In the genomic region with DNA sequence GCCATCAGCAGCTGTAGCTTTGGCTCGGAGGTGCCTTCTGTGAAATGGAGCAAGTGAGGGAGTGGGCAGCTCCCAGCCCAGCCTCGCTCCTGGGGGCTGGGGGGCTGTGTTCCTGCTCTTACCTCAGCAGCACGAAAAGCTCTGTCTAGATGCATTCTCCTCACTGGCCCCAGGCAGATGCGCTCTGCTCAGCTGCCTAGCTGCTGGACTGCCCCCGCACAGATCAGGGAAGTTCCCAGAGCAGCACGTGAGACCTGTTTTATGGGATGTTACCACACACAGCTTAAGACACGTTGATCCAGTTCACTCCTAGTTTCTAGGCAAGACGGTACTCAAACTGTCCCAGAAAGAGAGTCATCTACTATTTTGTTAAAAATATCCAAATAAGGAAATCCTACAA, we compare ENCODE assay signal across 8 cellular contexts. TPM values are rescaled to one million over a fixed set of nuclear protein-coding genes. Genes with fewer than 3 reads are reported as not detected.
DNase-seq lines count a peak whose midpoint lies in the region; ATAC-seq, FAIRE-seq and TF ChIP-seq lines count a peak whose summit lies in the region.

No MANE protein-coding gene starts in this region.

- peak overlapping the region; percentile 74 for H3K4me3 Mint-ChIP-seq in activated CD8-positive, alpha-beta T cell treated with anti-CD3 and anti-CD28 coated beads, Interleukin-2, amount 10 ng/mL, durations not matched to agents 7 days and 5 days

- peaks cover 83% of the 10 kb centered on the region for H3K36me3 Mint-ChIP-seq in activated CD8-positive, alpha-beta T cell treated with anti-CD3 and anti-CD28 coated beads, Interleukin-2, amount 10 ng/mL, durations not matched to agents 7 days and 5 days (ENCODE audit: low read depth)

- peaks cover 93% of the 10 kb centered on the region for H3K4me1 Mint-ChIP-seq in activated CD8-positive, alpha-beta T cell treated with anti-CD3 and anti-CD28 coated beads, Interleukin-2, amount 10 ng/mL, durations not matched to agents 7 days and 5 days (ENCODE audit: low read depth)

- H3K9me3 Mint-ChIP-seq in activated CD8-positive, alpha-beta T cell treated with anti-CD3 and anti-CD28 coated beads, Interleukin-2, amount 10 ng/mL, durations not matched to agents 7 days and 5 days (ENCODE audit: insufficient read depth), result no peaks in the 10 kb centered on the region

- ATAC-seq in HG03439 (IDR thresholded peaks at IDR 0.05; ENCODE audit: unreplicated experiment) (peak; percentile 25), mucosa of descending colon (peak; percentile 59), HG03196 (IDR thresholded peaks at IDR 0.05; ENCODE audit: unreplicated experiment) (no peak)
- peak; percentile 15 for ATAC-seq in activated CD8-positive, alpha-beta T cell treated with anti-CD3 and anti-CD28 coated beads, Interleukin-2, amount 10 ng/mL, durations not matched to agents 7 days and 5 days

- TF ChIP-seq CTCF in mucosa of descending colon (IDR thresholded peaks at IDR 0.05), result no peak

- no peak overlapping the region for H3K4me3 ChIP-seq in mucosa of descending colon

- H3K27ac Mint-ChIP-seq in activated CD8-positive, alpha-beta T cell treated with anti-CD3 and anti-CD28 coated beads, Interleukin-2, amount 10 ng/mL, durations not matched to agents 7 days and 5 days, result peak overlapping the region; percentile 91

- intact Hi-C loops in mucosa of descending colon (cut with DNase I, micrococcal nuclease), result no loop called here

- CTCF ChIA-PET in activated CD8-positive, alpha-beta T cell treated with anti-CD3 and anti-CD28 coated beads, Interleukin-2, amount 10 ng/mL, durations not matched to agents 7 days and 5 days (lab: Charles Lee), result interaction anchor here (0.9 to 10.9 kb wide), 13 partner anchors 9 to 153 kb away, joined by 3 to 161 read pairs (median 8); partner anchors contain the start of genes LCP1 and LRRC63

- no peaks in the 10 kb centered on the region for H3K9me3 ChIP-seq in mucosa of descending colon

- FAIRE-seq in GM12892 (lab: Jason Lieb, UNC), result peak; percentile 97

- no peaks in the 10 kb centered on the region for H3K4me1 ChIP-seq in mucosa of descending colon (ENCODE audit: low read depth)

- peak; percentile 86 for TF ChIP-seq POLR2A in GM12892 (IDR thresholded peaks at IDR 0.05; ENCODE audit: low read depth, low read length)

- H3K36me3 ChIP-seq in mucosa of descending colon (ENCODE audit: low read depth), result no peaks in the 10 kb centered on the region

- H3K27me3 Mint-ChIP-seq in activated CD8-positive, alpha-beta T cell treated with anti-CD3 and anti-CD28 coated beads, Interleukin-2, amount 10 ng/mL, durations not matched to agents 7 days and 5 days (ENCODE audit: low read depth), result no peaks in the 10 kb centered on the region

- DNase-seq in GM12892 (ENCODE audit: insufficient read length) (no peak), mucosa of descending colon (peak in 1 of 3 donors; percentile 29), UCSD-AML1 (lab: John Stamatoyannopoulos, UW; ENCODE audit: unreplicated experiment) (no peak), GM19240 (ENCODE audit: insufficient read length, low spot score) (no peak), cortex of kidney (lab: John Stamatoyannopoulos, UW) (no peak)
- DNase-seq in activated CD8-positive, alpha-beta T cell treated with anti-CD3 and anti-CD28 coated beads, Interleukin-2, amount 10 ng/mL, durations not matched to agents 7 days and 5 days, result no peak

- POLR2A ChIA-PET in activated CD8-positive, alpha-beta T cell treated with anti-CD3 and anti-CD28 coated beads, Interleukin-2, amount 10 ng/mL, durations not matched to agents 7 days and 5 days (lab: Charles Lee), result interaction anchor here (1.0 to 10.4 kb wide), 3 partner anchors 9 to 13 kb away, joined by 3 to 172 read pairs (median 19); partner anchors contain the start of gene LCP1

RNA-seq across cellular contexts. Expression of gene LCP1, which starts 13.6 kb away (rescaled TPM):
- 1,187 TPM for polyA plus RNA-seq in GM12892 (2012; ENCODE audit: missing spikeins)
- total RNA-seq in activated CD8-positive, alpha-beta T cell treated with anti-CD3 and anti-CD28 coated beads, Interleukin-2, amount 10 ng/mL, durations not matched to agents 7 days and 5 days, result 1,000 to 10,000 TPM; 1,296 to 1,321 TPM
- total RNA-seq in mucosa of descending colon, result 10 to 100 TPM; 15.7 to 53.3 (median 35.1) TPM

RNA-seq across cellular contexts. Expression of gene LRRC63, which starts 43.4 kb away (rescaled TPM):
- 0.68 TPM for polyA plus RNA-seq in GM12892 (2012; ENCODE audit: missing spikeins)
- 1 to 10 TPM; 1.7 to 2.2 TPM for total RNA-seq in activated CD8-positive, alpha-beta T cell treated with anti-CD3 and anti-CD28 coated beads, Interleukin-2, amount 10 ng/mL, durations not matched to agents 7 days and 5 days
- total RNA-seq in mucosa of descending colon, result not detected

Comparison
In these comparisons a context has a peak if more than half of its experiments do, and no peak if none do; other contexts are left out.
1. RNA of gene LCP1, which starts 13.6 kb away (total RNA-seq): 1,296 to 1,321 TPM in activated CD8-positive, alpha-beta T cell treated with anti-CD3 and anti-CD28 coated beads, Interleukin-2, amount 10 ng/mL, durations not matched to agents 7 days and 5 days; 15.7 to 53.3 TPM in mucosa of descending colon; every median in the first group is over 10 times any median in the second.